Comparison of ENCODE assay signal across 9 cellular contexts in the genomic region with DNA sequence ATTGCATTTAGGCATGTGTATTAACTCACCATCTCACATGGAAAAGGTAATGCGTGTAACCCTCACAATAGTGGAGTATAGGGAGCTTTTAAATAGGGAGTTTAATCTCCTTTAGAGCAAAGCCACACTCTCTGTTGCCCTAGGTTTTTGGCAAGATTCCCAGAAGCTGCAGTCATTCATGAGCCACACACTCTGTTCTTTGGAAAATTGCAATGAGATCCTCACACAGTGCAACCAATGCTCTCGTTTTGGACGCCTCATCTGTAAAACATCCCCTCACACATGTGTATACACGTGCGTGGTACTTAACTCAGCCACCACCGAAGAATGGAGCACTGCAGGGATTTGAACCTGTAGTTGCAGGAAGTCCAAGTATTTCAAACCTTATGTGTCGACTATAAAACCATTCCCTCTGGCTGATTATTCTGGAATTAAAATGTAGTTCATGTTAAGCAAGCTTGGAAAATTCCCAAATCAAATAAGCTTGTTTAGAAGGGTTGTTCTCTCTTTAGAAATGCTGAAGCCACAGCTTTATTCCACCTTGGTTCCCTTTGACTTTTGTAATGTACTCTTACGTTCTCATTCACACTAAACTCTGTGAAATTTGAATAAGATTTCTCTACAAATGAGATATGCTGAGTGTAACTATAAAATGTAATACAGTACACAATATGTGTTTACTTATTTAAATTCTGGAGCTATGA.
DNase-seq lines count a peak whose midpoint lies in the region; FAIRE-seq and TF ChIP-seq lines count a peak whose summit lies in the region.
"Had no signal": no experiment of that assay in that cellular context is flagged by ENCODE, and none has a peak within 500 bp of the region (broad histone marks: within the 10 kb centered on the region; RNA-seq: fewer than 3 reads in every experiment).

No MANE protein-coding gene starts in this region.

- no peak for TF ChIP-seq EP300 in tibial nerve (IDR thresholded peaks at IDR 0.05)

- no peak overlapping the region for H3K4me3 ChIP-seq in tibial nerve

- no peaks in the 10 kb centered on the region for H3K36me3 ChIP-seq in tibial nerve

- no peak overlapping the region for H3K27ac ChIP-seq in tibial nerve

- no peak for TF ChIP-seq POLR2A in tibial nerve (IDR thresholded peaks at IDR 0.05)

- TF ChIP-seq CTCF in tibial nerve (IDR thresholded peaks at IDR 0.05) = no peak

- WGBS in tibial nerve, 2 donors = 7 to 18% methylated on average over 8 of the region's 8 CpGs

- in situ Hi-C loops in ACHN (cut with HindIII; ENCODE audit: low pct_ligation_motif_present, low pct_unique_long_range_greater_than_20kb, low sequenced_read_pairs) = no loop called here

- H3K27me3 ChIP-seq in tibial nerve = no peaks in the 10 kb centered on the region

- H3K9me3 ChIP-seq in tibial nerve = no peaks in the 10 kb centered on the region

- DNase-seq in ACHN = peak; percentile 58
- peak; percentile 67 for DNase-seq in NCI-H1048 (lab: John Stamatoyannopoulos, UW)
- DNase-seq in fibroblast of the conjunctiva (ENCODE audit: low read depth) = peak; percentile 58
- no peak for DNase-seq in tibial nerve (ENCODE audit: low spot score in 2 of 2)
- no peak for DNase-seq in HTR-8/SVneo (ENCODE audit: insufficient read length, low spot score)
- DNase-seq in NOMO-1 treated with DMSO at 0.1 percent for 48 hours (lab: John Stamatoyannopoulos, UW; ENCODE audit: unreplicated experiment) = no peak
- no peak for DNase-seq in SKM-1 (lab: John Stamatoyannopoulos, UW; ENCODE audit: unreplicated experiment)
- DNase-seq: stimulated activated naive B cell treated with anti-CD40 and anti-IgM and Interleukin-4, amounts not matched to agents 10 μg/mL and 1 μg/mL and 100 μg/mL, for 72 hours had no signal

- H3K4me1 ChIP-seq in tibial nerve = peaks cover 0 to 10% (median 0%) of the 10 kb centered on the region in 4 donors

- FAIRE-seq in HTR-8/SVneo (lab: Jason Lieb, UNC) = no peak

TF ChIP-seq in PFSK-1, 5 proteins besides CTCF, POLR2A, EP300 and RAD21:
- TF ChIP-seq SIN3A (IDR thresholded peaks at IDR 0.05; ENCODE audit: borderline replicate concordance, insufficient read depth, low read length) (peak; percentile 70; the same call in 1 of the 2 replicates), FOXP2 (optimal IDR thresholded peaks at IDR 0.05; ENCODE audit: borderline replicate concordance, extremely low read depth, extremely low read length, insufficient read depth) (no peak), POLR2AphosphoS5 (IDR thresholded peaks at IDR 0.05; ENCODE audit: low read depth, low read length) (no peak)
- TF ChIP-seq, protein P1, sequence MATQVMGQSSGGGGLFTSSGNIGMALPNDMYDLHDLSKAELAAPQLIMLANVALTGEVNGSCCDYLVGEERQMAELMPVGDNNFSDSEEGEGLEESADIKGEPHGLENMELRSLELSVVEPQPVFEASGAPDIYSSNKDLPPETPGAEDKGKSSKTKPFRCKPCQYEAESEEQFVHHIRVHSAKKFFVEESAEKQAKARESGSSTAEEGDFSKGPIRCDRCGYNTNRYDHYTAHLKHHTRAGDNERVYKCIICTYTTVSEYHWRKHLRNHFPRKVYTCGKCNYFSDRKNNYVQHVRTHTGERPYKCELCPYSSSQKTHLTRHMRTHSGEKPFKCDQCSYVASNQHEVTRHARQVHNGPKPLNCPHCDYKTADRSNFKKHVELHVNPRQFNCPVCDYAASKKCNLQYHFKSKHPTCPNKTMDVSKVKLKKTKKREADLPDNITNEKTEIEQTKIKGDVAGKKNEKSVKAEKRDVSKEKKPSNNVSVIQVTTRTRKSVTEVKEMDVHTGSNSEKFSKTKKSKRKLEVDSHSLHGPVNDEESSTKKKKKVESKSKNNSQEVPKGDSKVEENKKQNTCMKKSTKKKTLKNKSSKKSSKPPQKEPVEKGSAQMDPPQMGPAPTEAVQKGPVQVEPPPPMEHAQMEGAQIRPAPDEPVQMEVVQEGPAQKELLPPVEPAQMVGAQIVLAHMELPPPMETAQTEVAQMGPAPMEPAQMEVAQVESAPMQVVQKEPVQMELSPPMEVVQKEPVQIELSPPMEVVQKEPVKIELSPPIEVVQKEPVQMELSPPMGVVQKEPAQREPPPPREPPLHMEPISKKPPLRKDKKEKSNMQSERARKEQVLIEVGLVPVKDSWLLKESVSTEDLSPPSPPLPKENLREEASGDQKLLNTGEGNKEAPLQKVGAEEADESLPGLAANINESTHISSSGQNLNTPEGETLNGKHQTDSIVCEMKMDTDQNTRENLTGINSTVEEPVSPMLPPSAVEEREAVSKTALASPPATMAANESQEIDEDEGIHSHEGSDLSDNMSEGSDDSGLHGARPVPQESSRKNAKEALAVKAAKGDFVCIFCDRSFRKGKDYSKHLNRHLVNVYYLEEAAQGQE (IDR thresholded peaks at IDR 0.05; ENCODE audit: insufficient read depth in 1 of 2, low read depth in 2 of 2, low read length in 2 of 2) = 0 out of 4 replicates have a peak, but pooled peaks of 1 of the 2 experiments have one; percentile 17

Comparison
In these comparisons a context has a peak if more than half of its experiments do, and no peak if none do; other contexts are left out.
1. DNase-seq: peak in ACHN (single experiment), NCI-H1048 (single experiment) and fibroblast of the conjunctiva (single experiment); none in tibial nerve (0 of 2), HTR-8/SVneo (single experiment), NOMO-1 treated with DMSO at 0.1 percent for 48 hours (single experiment) and SKM-1 (single experiment).